In genomic region chr16:31471241-31471874, GRCh38 we compare ENCODE assay signal across 8 cellular contexts. TPM values are rescaled to one million over a fixed set of nuclear protein-coding genes. Genes with fewer than 3 reads are reported as not detected.
A peak's percentile ranks its signal among the peaks of the same experiment; 100 is the strongest.
DNase-seq lines count a peak whose midpoint lies in the region; ATAC-seq, FAIRE-seq and TF ChIP-seq lines count a peak whose summit lies in the region.
"Had no signal": no experiment of that assay in that cellular context is flagged by ENCODE, and none has a peak within 500 bp of the region (broad histone marks: within the 10 kb centered on the region; RNA-seq: fewer than 3 reads in every experiment).

No MANE protein-coding gene starts in this region.

- no peak overlapping the region for H4K8ac ChIP-seq in H1 (ENCODE audit: extremely low read depth, insufficient read depth, low read length)
- peak overlapping the region; percentile 85 for H4K8ac ChIP-seq in trophoblast cell (ENCODE audit: low read depth, low read length)

- H3K14ac ChIP-seq in H1 (ENCODE audit: insufficient read length) (no peak overlapping the region), trophoblast cell (ENCODE audit: low read length) (peak overlapping the region; percentile 15)

- peak overlapping the region; percentile 88; the same call in 1 of the 2 replicates for H2BK15ac ChIP-seq in H1 (ENCODE audit: low read length)

- H3K4me2 ChIP-seq in H1 (ENCODE audit: insufficient read depth in 1 of 2, low read depth in 2 of 2, low read length in 2 of 2), result peak overlapping the region; percentile 67 to 68
- H3K4me2 ChIP-seq in trophoblast cell (ENCODE audit: low read length), result peak overlapping the region; percentile 51
- no peak overlapping the region for H3K4me2 ChIP-seq in MM.1S (ENCODE audit: low read depth, low read length)

- FAIRE-seq in HTR-8/SVneo (lab: Jason Lieb, UNC) (peak; percentile 40), H1 (lab: Jason Lieb, UNC) (no peak)

- H2BK5ac ChIP-seq in H1 (ENCODE audit: low read depth, low read length) (no peak overlapping the region), trophoblast cell (ENCODE audit: low read depth, low read length, poor library complexity) (no peak overlapping the region)

- H3K79me2 ChIP-seq in H1 (ENCODE audit: control insufficient read depth in 1 of 2, insufficient read depth in 2 of 2, low read length in 2 of 2) (no peaks in the 10 kb centered on the region), trophoblast cell (ENCODE audit: control insufficient read depth, insufficient read depth, low read length, poor library complexity) (peaks cover 10% of the 10 kb centered on the region), MM.1S (ENCODE audit: low read length) (no peaks in the 10 kb centered on the region)

- POLR2A ChIA-PET in H1 (lab: Charles Lee; ENCODE audit: partially characterized antibody), result interaction anchor here (0.9 to 1.5 kb wide), 3 partner anchors 11 to 37 kb away, joined by 3 to 8 read pairs (median 4); partner anchors contain the start of gene RUSF1

- no peak overlapping the region for H4K5ac ChIP-seq in H1 (ENCODE audit: insufficient read length, low read depth, low read length)

- H2BK20ac ChIP-seq in H1 (ENCODE audit: low read length), result no peak overlapping the region

- no peak for ATAC-seq in GM21447 (IDR thresholded peaks at IDR 0.05; ENCODE audit: unreplicated experiment)

- CTCF ChIA-PET in H1 (lab: Charles Lee; ENCODE audit: partially characterized antibody), result interaction anchor here (0.7 to 1.4 kb wide), 2 partner anchors 11 kb away, joined by 4 to 10 read pairs; no protein-coding TSS in a partner anchor

- H3K27me3 ChIP-seq in H1 (replicated peaks in 1 of 4; ENCODE audit: control insufficient read depth in 3 of 4, extremely low read depth in 1 of 4, insufficient read depth in 3 of 4, low read length in 3 of 4) (peaks cover 2 to 36% (median 30%) of the 10 kb centered on the region in 4 experiments), trophoblast cell (ENCODE audit: insufficient read depth, low read length) (peaks cover 6% of the 10 kb centered on the region), MM.1S (replicated peaks; ENCODE audit: insufficient read depth, low read length) (peaks cover 25% of the 10 kb centered on the region)

- H3K79me1 ChIP-seq in H1 (ENCODE audit: low read depth, low read length), result no peaks in the 10 kb centered on the region
- peaks cover 14% of the 10 kb centered on the region for H3K79me1 ChIP-seq in trophoblast cell (ENCODE audit: low read length)

- WGBS in H1 (ENCODE audit: extremely low coverage in 1 of 2, insufficient coverage in 1 of 2, insufficient read length in 1 of 2, insufficient replicate concordance in 2 of 2, low coverage in 1 of 2, low lambda C conversion rate in 2 of 2, missing lambda C conversion rate in 1 of 2), 2 experiments, result 57% methylated on average over 15 of the region's 15 CpGs; no CpG with 5 or more reads in 1 of the 2 experiments
- no CpG with 5 or more reads among the region's 15 CpGs for WGBS in trophoblast cell (ENCODE audit: extremely low coverage, insufficient coverage, insufficient read length)

- no peak for DNase-seq in HTR-8/SVneo (ENCODE audit: insufficient read length, low spot score)
- no peak for DNase-seq in H1 (ENCODE audit: low read depth in 1 of 2, low spot score in 2 of 2)
- no peak for DNase-seq in trophoblast cell
- no peak for DNase-seq in MM.1S
- no peak for DNase-seq in GDM1 (lab: John Stamatoyannopoulos, UW)
- DNase-seq: activated CD4-positive, alpha-beta memory T cell treated with anti-CD3 and anti-CD28 coated beads for 36 hours had no signal

- H3K9me2 ChIP-seq in MM.1S (replicated peaks; ENCODE audit: insufficient read depth, low read length), result no peaks in the 10 kb centered on the region

- no peak overlapping the region for H3K56ac ChIP-seq in H1 (replicated peaks; ENCODE audit: insufficient read length, low read depth, low read length)

- no peak overlapping the region; the same call in 1 of the 2 replicates for H3K18ac ChIP-seq in H1 (ENCODE audit: extremely low read depth, low read length)
- no peak overlapping the region for H3K18ac ChIP-seq in trophoblast cell (ENCODE audit: low read length)

- H3K4ac ChIP-seq in H1 (replicated peaks; ENCODE audit: insufficient read length, low read depth, low read length) (no peak overlapping the region), trophoblast cell (ENCODE audit: low read depth, low read length) (peak overlapping the region; percentile 6)

- H3K9ac ChIP-seq in H1 (replicated peaks in 1 of 4; ENCODE audit: extremely low read depth in 1 of 4, low read depth in 3 of 4, low read length in 3 of 4), result no peak overlapping the region; a peak in 2 of 7 replicates
- H3K9ac ChIP-seq in trophoblast cell (ENCODE audit: low read length), result peak overlapping the region; percentile 63
- H3K9ac ChIP-seq in MM.1S (ENCODE audit: low read length), result no peak overlapping the region

- no peak overlapping the region for H3K23ac ChIP-seq in H1 (ENCODE audit: insufficient read length)
- H3K23ac ChIP-seq in trophoblast cell (ENCODE audit: low read length), result no peak overlapping the region

- peaks cover 0 to 10% (median 3%) of the 10 kb centered on the region in 4 experiments; a peak in 4 of 7 replicates for H3K4me1 ChIP-seq in H1 (replicated peaks in 1 of 4; ENCODE audit: control insufficient read depth in 3 of 4, insufficient read depth in 4 of 4, low read length in 3 of 4)
- peaks cover 12 to 14% of the 10 kb centered on the region in 2 experiments for H3K4me1 ChIP-seq in trophoblast cell (ENCODE audit: control insufficient read depth in 1 of 2, insufficient read depth in 2 of 2, low read length in 2 of 2)
- H3K4me1 ChIP-seq in MM.1S (ENCODE audit: low read length), result no peaks in the 10 kb centered on the region

- H3K4me3 ChIP-seq in H1 (ENCODE audit: extremely low read depth in 1 of 4, insufficient read depth in 2 of 4, low read depth in 3 of 4, low read length in 4 of 4) (peak overlapping the region; percentile 35 to 78 (median 56)), trophoblast cell (ENCODE audit: low read depth, low read length) (peak overlapping the region; percentile 60), MM.1S (ENCODE audit: low read length) (no peak overlapping the region)

- no peak for TF ChIP-seq EP300 in H1 (IDR thresholded peaks at IDR 0.05; ENCODE audit: borderline replicate concordance in 1 of 2, low read depth in 2 of 2, low read length in 2 of 2)

- H4K20me1 ChIP-seq in H1 (replicated peaks in 1 of 2; ENCODE audit: control insufficient read depth in 1 of 2, insufficient read depth in 2 of 2, low read length in 2 of 2), result peaks cover 0 to 3% of the 10 kb centered on the region in 2 experiments
- no peaks in the 10 kb centered on the region for H4K20me1 ChIP-seq in MM.1S (ENCODE audit: insufficient read depth, low read length)

- H3K27ac ChIP-seq in H1 (ENCODE audit: low read depth, low read length) (no peak overlapping the region), trophoblast cell (ENCODE audit: low read depth, low read length) (no peak overlapping the region), MM.1S (ENCODE audit: low read length) (no peak overlapping the region)

- no peaks in the 10 kb centered on the region for H3K9me3 ChIP-seq in H1 (ENCODE audit: insufficient read depth in 2 of 2, low read depth in 1 of 2, low read length in 1 of 2)
- H3K9me3 ChIP-seq in trophoblast cell (ENCODE audit: insufficient read depth, low read depth, low read length), result peaks cover 3% of the 10 kb centered on the region
- H3K9me3 ChIP-seq in MM.1S (replicated peaks; ENCODE audit: insufficient read depth, low read length), result no peaks in the 10 kb centered on the region

- H4K91ac ChIP-seq in H1 (replicated peaks; ENCODE audit: insufficient read length, low read length) (peak overlapping the region; percentile 47), trophoblast cell (ENCODE audit: low read depth, low read length) (peak overlapping the region; percentile 64)

- H3K36me3 ChIP-seq in H1 (ENCODE audit: control insufficient read depth in 2 of 4, insufficient read depth in 4 of 4, low read length in 3 of 4) (no peaks in the 10 kb centered on the region; a peak in 1 of 8 replicates), trophoblast cell (ENCODE audit: control insufficient read depth in 1 of 2, insufficient read depth in 2 of 2, low read length in 2 of 2) (peaks cover 16 to 18% of the 10 kb centered on the region in 2 experiments), MM.1S (replicated peaks; ENCODE audit: insufficient read depth, low read length) (no peaks in the 10 kb centered on the region)

- peak overlapping the region; percentile 5 for H4K12ac ChIP-seq in trophoblast cell (ENCODE audit: low read depth, low read length)

- no peak for TF ChIP-seq POLR2A in H1 (IDR thresholded peaks at IDR 0.05; ENCODE audit: control extremely low read depth in 1 of 2, low read depth in 2 of 2, low read length in 2 of 2)

- H2AFZ ChIP-seq in H1 (ENCODE audit: low read length) (peak overlapping the region; percentile 54; the same call in 1 of the 2 replicates), trophoblast cell (ENCODE audit: insufficient read depth, low read length, poor library complexity) (no peak overlapping the region), MM.1S (ENCODE audit: low read length) (no peak overlapping the region)

- no peak overlapping the region for H2AK5ac ChIP-seq in H1 (ENCODE audit: low read depth, low read length)
- H2AK5ac ChIP-seq in trophoblast cell (ENCODE audit: low read length), result no peak overlapping the region

- TF ChIP-seq RAD21 in H1 (IDR thresholded peaks at IDR 0.05 in 1 of 2, conservative IDR thresholded peaks at IDR 0.05 in 1 of 2; ENCODE audit: low read depth in 2 of 2, low read length in 2 of 2), result no peak

- H2BK120ac ChIP-seq in H1 (replicated peaks; ENCODE audit: low read depth, low read length) (no peak overlapping the region), trophoblast cell (ENCODE audit: insufficient read depth, low read length, poor library complexity) (no peak overlapping the region)

- TF ChIP-seq CTCF in H1 (IDR thresholded peaks at IDR 0.05; ENCODE audit: control extremely low read depth in 1 of 3, insufficient read depth in 1 of 3, low read depth in 1 of 3, low read length in 3 of 3) (no peak), MM.1S (IDR thresholded peaks at IDR 0.05; ENCODE audit: low read length) (no peak)

- H2BK12ac ChIP-seq in H1 (ENCODE audit: low read depth, low read length) (peak overlapping the region; percentile 68; the same call in 1 of the 2 replicates), trophoblast cell (ENCODE audit: low read length) (no peak overlapping the region)

- H3F3A ChIP-seq in MM.1S (ENCODE audit: insufficient read depth, low read length), result no peaks in the 10 kb centered on the region

- H3K23me2 ChIP-seq in H1 (ENCODE audit: low read depth, low read length), result peaks cover 8% of the 10 kb centered on the region; the same call in 1 of the 2 replicates

RNA-seq across cellular contexts. Expression of gene TGFB1I1, which starts 0.6 kb away (rescaled TPM):
- total RNA-seq in H1 (2021; fragmentation: NEBNext Ultra II Directional; extraction: Animal tissue kit (Norgen Biotek cat#: 25700)), result 5.8 and 7.0 TPM in 2 replicates
- 4.8 and 5.6 TPM in 2 replicates for polyA plus RNA-seq in H1 (2011; rRNA removed)
- polyA plus RNA-seq in H1 (2011; cell fraction: cytosol; rRNA removed), result 2.8 TPM
- 5.2 TPM for polyA plus RNA-seq in H1 (2011; cell fraction: nucleus; rRNA removed)
- polyA plus RNA-seq in H1 (2012, experiment 1 of 2), result 3.1 to 6.8 TPM (median 6.4 TPM) in 4 replicates
- polyA plus RNA-seq in H1 (2012, experiment 2 of 2), result 6.7 TPM
- 5.6 TPM for polyA plus RNA-seq in H1 (2013, experiment 1 of 2)
- 5.3 TPM for polyA plus RNA-seq in H1 (2013, experiment 2 of 2)
- polyA minus RNA-seq in H1 (2011; rRNA and poly(A)+ RNA removed), result 1.4 and 3.4 TPM in 2 replicates
- polyA minus RNA-seq in H1 (2011; cell fraction: cytosol; rRNA and poly(A)+ RNA removed), result 4.8 TPM
- 5.4 TPM for polyA minus RNA-seq in H1 (2011; cell fraction: nucleus; rRNA and poly(A)+ RNA removed)
- 37.9 and 42.2 TPM in 2 replicates for polyA plus RNA-seq in trophoblast cell (2013)

RNA-seq across cellular contexts. Expression of gene SLC5A2, which starts 11.6 kb away (rescaled TPM):
- 0.56 and 1.1 TPM in 2 replicates for total RNA-seq in H1 (2021; fragmentation: NEBNext Ultra II Directional; extraction: Animal tissue kit (Norgen Biotek cat#: 25700))
- 4.1 and 4.4 TPM in 2 replicates for polyA plus RNA-seq in H1 (2011; rRNA removed)
- 2.4 TPM for polyA plus RNA-seq in H1 (2011; cell fraction: cytosol; rRNA removed)
- 5.1 TPM for polyA plus RNA-seq in H1 (2011; cell fraction: nucleus; rRNA removed)
- 3.1 to 5.5 TPM (median 4.1 TPM) in 4 replicates for polyA plus RNA-seq in H1 (2012, experiment 1 of 2)
- 2.7 TPM for polyA plus RNA-seq in H1 (2012, experiment 2 of 2)
- polyA plus RNA-seq in H1 (2013, experiment 1 of 2), result 1.0 TPM
- polyA plus RNA-seq in H1 (2013, experiment 2 of 2), result 0.77 TPM
- 1.4 and 1.8 TPM in 2 replicates for polyA minus RNA-seq in H1 (2011; rRNA and poly(A)+ RNA removed)
- polyA minus RNA-seq in H1 (2011; cell fraction: cytosol; rRNA and poly(A)+ RNA removed), result 0.81 TPM
- 5.9 TPM for polyA minus RNA-seq in H1 (2011; cell fraction: nucleus; rRNA and poly(A)+ RNA removed)
- not detected in 2 replicates for polyA plus RNA-seq in trophoblast cell (2013)
- total RNA-seq: sciatic nerve had no signal

RNA-seq across cellular contexts. Expression of gene ARMC5, which starts 12.1 kb away (rescaled TPM):
- total RNA-seq in H1 (2021; fragmentation: NEBNext Ultra II Directional; extraction: Animal tissue kit (Norgen Biotek cat#: 25700)), result 8.7 and 8.9 TPM in 2 replicates
- 7.8 and 16.4 TPM in 2 replicates for polyA plus RNA-seq in H1 (2011; rRNA removed)
- 7.8 TPM for polyA plus RNA-seq in H1 (2011; cell fraction: cytosol; rRNA removed)
- 29.9 TPM for polyA plus RNA-seq in H1 (2011; cell fraction: nucleus; rRNA removed)
- 5.1 to 9.5 TPM (median 8.8 TPM) in 4 replicates for polyA plus RNA-seq in H1 (2012, experiment 1 of 2)
- 7.5 TPM for polyA plus RNA-seq in H1 (2012, experiment 2 of 2)
- 7.8 TPM for polyA plus RNA-seq in H1 (2013, experiment 1 of 2)
- polyA plus RNA-seq in H1 (2013, experiment 2 of 2), result 6.2 TPM
- polyA minus RNA-seq in H1 (2011; rRNA and poly(A)+ RNA removed), result 3.4 TPM in 2 replicates
- polyA minus RNA-seq in H1 (2011; cell fraction: cytosol; rRNA and poly(A)+ RNA removed), result 5.3 TPM
- 10.0 TPM for polyA minus RNA-seq in H1 (2011; cell fraction: nucleus; rRNA and poly(A)+ RNA removed)
- polyA plus RNA-seq in trophoblast cell (2013), result 6.8 and 7.5 TPM in 2 replicates

RNA-seq across cellular contexts. Expression of gene ZNF843, which starts 28.8 kb away (rescaled TPM):
- 0.15 and 0.19 TPM in 2 replicates for total RNA-seq in H1 (2021; fragmentation: NEBNext Ultra II Directional; extraction: Animal tissue kit (Norgen Biotek cat#: 25700))
- 0.32 and 0.36 TPM in 2 replicates for polyA plus RNA-seq in H1 (2011; rRNA removed)
- 0.28 TPM for polyA plus RNA-seq in H1 (2011; cell fraction: cytosol; rRNA removed)
- 0.27 TPM for polyA plus RNA-seq in H1 (2011; cell fraction: nucleus; rRNA removed)
- polyA plus RNA-seq in H1 (2012, experiment 1 of 2), result 0.08 to 0.17 TPM (median 0.11 TPM) in 4 replicates
- polyA plus RNA-seq in H1 (2012, experiment 2 of 2), result 0.18 TPM
- 0.10 TPM for polyA plus RNA-seq in H1 (2013, experiment 1 of 2)
- 0.15 TPM for polyA plus RNA-seq in H1 (2013, experiment 2 of 2)
- polyA minus RNA-seq in H1 (2011; rRNA and poly(A)+ RNA removed), result 0.29 and 0.32 TPM in 2 replicates
- polyA minus RNA-seq in H1 (2011; cell fraction: cytosol; rRNA and poly(A)+ RNA removed), result not detected
- 0.30 TPM for polyA minus RNA-seq in H1 (2011; cell fraction: nucleus; rRNA and poly(A)+ RNA removed)
- 0.53 and 0.70 TPM in 2 replicates for polyA plus RNA-seq in trophoblast cell (2013)

RNA-seq across cellular contexts. Expression of gene RUSF1, which starts 36.8 kb away (rescaled TPM):
- 20.3 and 22.5 TPM in 2 replicates for total RNA-seq in H1 (2021; fragmentation: NEBNext Ultra II Directional; extraction: Animal tissue kit (Norgen Biotek cat#: 25700))
- 33.7 and 53.0 TPM in 2 replicates for polyA plus RNA-seq in H1 (2011; rRNA removed)
- polyA plus RNA-seq in H1 (2011; cell fraction: cytosol; rRNA removed), result 34.5 TPM
- polyA plus RNA-seq in H1 (2011; cell fraction: nucleus; rRNA removed), result 88.5 TPM
- polyA plus RNA-seq in H1 (2012, experiment 1 of 2), result 19.4 to 40.1 TPM (median 32.8 TPM) in 4 replicates
- 28.2 TPM for polyA plus RNA-seq in H1 (2012, experiment 2 of 2)
- polyA plus RNA-seq in H1 (2013, experiment 1 of 2), result 32.5 TPM
- polyA plus RNA-seq in H1 (2013, experiment 2 of 2), result 34.6 TPM
- polyA minus RNA-seq in H1 (2011; rRNA and poly(A)+ RNA removed), result 27.5 and 40.1 TPM in 2 replicates
- polyA minus RNA-seq in H1 (2011; cell fraction: cytosol; rRNA and poly(A)+ RNA removed), result 16.2 TPM
- 41.8 TPM for polyA minus RNA-seq in H1 (2011; cell fraction: nucleus; rRNA and poly(A)+ RNA removed)
- polyA plus RNA-seq in trophoblast cell (2013), result 34.5 and 35.2 TPM in 2 replicates
